Comparison of ENCODE assay signal across 8 cellular contexts in genomic region chr13:52851153-52851962, GRCh38. TPM values are rescaled to one million over a fixed set of nuclear protein-coding genes. Genes with fewer than 3 reads are reported as not detected.
DNase-seq lines count a peak whose midpoint lies in the region; ATAC-seq, FAIRE-seq and TF ChIP-seq lines count a peak whose summit lies in the region.

No MANE protein-coding gene starts in this region.

- peaks cover 2% of the 10 kb centered on the region for H3K9me3 Mint-ChIP-seq in endodermal cell

- in situ Hi-C loops in G401 (cut with HindIII; ENCODE audit: low sequenced_read_pairs) = no loop called here

- H3K27me3 ChIP-seq in endodermal cell (ENCODE audit: control insufficient read depth, insufficient read depth, low read length, poor library complexity, severe bottlenecking) = peaks cover 64% of the 10 kb centered on the region

- H3K4me3 Mint-ChIP-seq in endodermal cell = peak overlapping the region; percentile 81

- no peak for FAIRE-seq in urothelium cell line (lab: Jason Lieb, UNC)

- TF ChIP-seq CTCF in endodermal cell (conservative IDR thresholded peaks at IDR 0.05) = no peak
- no peak for TF ChIP-seq CTCF in mucosa of descending colon (IDR thresholded peaks at IDR 0.05)

- H3K27ac Mint-ChIP-seq in endodermal cell = peak overlapping the region; percentile 92

- intact Hi-C loops in mucosa of descending colon (cut with DNase I, micrococcal nuclease) = no loop called here

- H3K4me1 ChIP-seq in endodermal cell (ENCODE audit: control insufficient read depth, insufficient read depth, low read length) (peaks cover 4% of the 10 kb centered on the region), mucosa of descending colon (ENCODE audit: low read depth) (peaks cover 4% of the 10 kb centered on the region)

- H3K36me3 Mint-ChIP-seq in endodermal cell (ENCODE audit: low read depth) = no peaks in the 10 kb centered on the region

- peaks cover 62% of the 10 kb centered on the region for H3K27me3 Mint-ChIP-seq in endodermal cell (ENCODE audit: insufficient read depth)

- ATAC-seq in GM21381 (IDR thresholded peaks at IDR 0.05; ENCODE audit: unreplicated experiment) = peak; percentile 83
- peak; percentile 64 for ATAC-seq in mucosa of descending colon

- WGBS in endodermal cell (ENCODE audit: insufficient coverage in 1 of 2, insufficient read length in 1 of 2), 2 experiments = 0 to 1% methylated on average over 37 to 59 of the region's 60 CpGs

- H3K27ac ChIP-seq in SK-N-MC (no peak overlapping the region), endodermal cell (ENCODE audit: low read depth, low read length) (peak overlapping the region; percentile 83)

- no peaks in the 10 kb centered on the region for H3K36me3 ChIP-seq in SK-N-MC (ENCODE audit: insufficient read depth, low read length)
- H3K36me3 ChIP-seq in endodermal cell (ENCODE audit: control insufficient read depth, insufficient read depth, low read length) = no peaks in the 10 kb centered on the region
- H3K36me3 ChIP-seq in mucosa of descending colon (ENCODE audit: low read depth) = no peaks in the 10 kb centered on the region

- peaks cover 38% of the 10 kb centered on the region for H3K4me1 Mint-ChIP-seq in endodermal cell

- peak; percentile 41 for DNase-seq in G401 (ENCODE audit: low spot score)
- peak; percentile 40 for DNase-seq in HK-2 (ENCODE audit: unreplicated experiment)
- DNase-seq in SK-N-MC (ENCODE audit: low read depth, low spot score) = no peak
- peak; percentile 91 for DNase-seq in endodermal cell
- DNase-seq in mucosa of descending colon = peak; percentile 38 to 56 (median 48)
- DNase-seq in urothelium cell line (ENCODE audit: low spot score) = peak; percentile 43
- DNase-seq in NCI-H1694 treated with DMSO at 0.1 percent for 48 hours (lab: John Stamatoyannopoulos, UW) = no peak

- H3K9ac ChIP-seq in SK-N-MC (ENCODE audit: insufficient read length) (peak overlapping the region; percentile 52), endodermal cell (ENCODE audit: extremely low read depth, low read length, poor library complexity, severe bottlenecking) (peak overlapping the region; percentile 44)

- H3K4me3 ChIP-seq in SK-N-MC = peak overlapping the region; percentile 96
- H3K4me3 ChIP-seq in endodermal cell (ENCODE audit: low read length) = peak overlapping the region; percentile 85
- H3K4me3 ChIP-seq in mucosa of descending colon = peak overlapping the region; percentile 19

- H3K9me3 ChIP-seq in SK-N-MC (ENCODE audit: low read depth, low read length) = no peaks in the 10 kb centered on the region
- H3K9me3 ChIP-seq in endodermal cell (ENCODE audit: control insufficient read depth, low read length) = no peaks in the 10 kb centered on the region
- H3K9me3 ChIP-seq in mucosa of descending colon = no peaks in the 10 kb centered on the region

RNA-seq across cellular contexts. Expression of gene PCDH8, which starts 2.9 kb away (rescaled TPM):
- not detected in 2 replicates for total RNA-seq in G401 (2014; rRNA removed; shearing (Covaris generic))
- total RNA-seq in endodermal cell (10 to 100 TPM in 1 of 2 donors, 1 to 10 TPM in 1; 1.8 to 10.6 TPM), mucosa of descending colon (under 1 TPM; 0.12 to 0.38 (median 0.17) TPM)
- polyA plus RNA-seq in endodermal cell (2013, experiment 1 of 2) = 67.5 TPM
- 52.8 TPM for polyA plus RNA-seq in endodermal cell (2013, experiment 2 of 2)

Comparison
In these comparisons a context has a peak if more than half of its experiments do, and no peak if none do; other contexts are left out.
1. DNase-seq: peak in G401 (single experiment), HK-2 (single experiment), endodermal cell (single experiment), mucosa of descending colon (3 of 3) and urothelium cell line (single experiment); none in SK-N-MC (single experiment) and NCI-H1694 treated with DMSO at 0.1 percent for 48 hours (single experiment).
2. H3K4me3 ChIP-seq: peak in every context shown above with its lines; median percentile 96 in SK-N-MC; 85 in endodermal cell; 19 in mucosa of descending colon.